ENCODE assay signal across 8 cellular contexts in genomic region chr4:16225681-16225995, GRCh38. TPM values are rescaled to one million over a fixed set of nuclear protein-coding genes. Genes with fewer than 3 reads are reported as not detected.
DNase-seq lines count a peak whose midpoint lies in the region; ATAC-seq and TF ChIP-seq lines count a peak whose summit lies in the region.

No MANE protein-coding gene starts in this region.

- peak overlapping the region; percentile 91 for H3K27ac ChIP-seq in C4-2B
- H3K27ac ChIP-seq in ascending aorta = peak overlapping the region; percentile 68 to 98
- peak overlapping the region; percentile 94 for H3K27ac ChIP-seq in lower lobe of right lung
- peak overlapping the region; percentile 96 for H3K27ac ChIP-seq in vagina

- no peak for TF ChIP-seq POLR2A in vagina (IDR thresholded peaks at IDR 0.05)

- peak; percentile 0 for ATAC-seq in HG02870 (IDR thresholded peaks at IDR 0.05; ENCODE audit: unreplicated experiment)
- no peak for ATAC-seq in lower lobe of right lung
- no peak for ATAC-seq in sciatic nerve

- H3K9me3 ChIP-seq in ascending aorta = no peaks in the 10 kb centered on the region
- H3K9me3 ChIP-seq in lower lobe of right lung = no peaks in the 10 kb centered on the region
- H3K9me3 ChIP-seq in vagina = no peaks in the 10 kb centered on the region

- H3K4me1 ChIP-seq in ascending aorta (peaks cover 4 to 39% of the 10 kb centered on the region in 2 donors), lower lobe of right lung (peaks cover 42% of the 10 kb centered on the region), vagina (peaks cover 31% of the 10 kb centered on the region)

- H3K27me3 ChIP-seq in ascending aorta = no peaks in the 10 kb centered on the region
- no peaks in the 10 kb centered on the region for H3K27me3 ChIP-seq in lower lobe of right lung (ENCODE audit: low read depth)
- H3K27me3 ChIP-seq in vagina = no peaks in the 10 kb centered on the region

- H3K36me3 ChIP-seq in ascending aorta (no peaks in the 10 kb centered on the region), lower lobe of right lung (no peaks in the 10 kb centered on the region), vagina (no peaks in the 10 kb centered on the region)

- no peak for DNase-seq in ascending aorta (ENCODE audit: low spot score in 2 of 2)
- no peak for DNase-seq in lower lobe of right lung
- no peak for DNase-seq in vagina (ENCODE audit: extremely low spot score in 2 of 2)
- DNase-seq in NCI-H774 (lab: John Stamatoyannopoulos, UW) = no peak
- DNase-seq in GM20000 (ENCODE audit: low spot score) = no peak
- DNase-seq in sciatic nerve (ENCODE audit: low spot score) = no peak

- intact Hi-C loops in ascending aorta (cut with DNase I) = loop anchor here (5.0 to 10.0 kb wide), 2 partner anchors 307 to 571 kb away; partner anchors contain the start of gene FBXL5
- intact Hi-C loops in lower lobe of right lung (cut with DNase I) = no loop called here
- intact Hi-C loops in vagina (cut with DNase I) = loop anchor here (10.0 kb wide), 1 partner anchor 1221 kb away; the partner anchor contains the start of gene CPEB2
- intact Hi-C loops in sciatic nerve (cut with DNase I) = no loop called here

- H3K4me3 ChIP-seq in ascending aorta = peak overlapping the region; percentile 93 to 96
- H3K4me3 ChIP-seq in lower lobe of right lung = peak overlapping the region; percentile 69
- H3K4me3 ChIP-seq in vagina = peak overlapping the region; percentile 82 to 97

- TF ChIP-seq CTCF in C4-2B (conservative IDR thresholded peaks at IDR 0.05) (no peak), ascending aorta (IDR thresholded peaks at IDR 0.05) (no peak), lower lobe of right lung (IDR thresholded peaks at IDR 0.05) (no peak), vagina (IDR thresholded peaks at IDR 0.05) (no peak), GM20000 (IDR thresholded peaks at IDR 0.05; ENCODE audit: extremely low read depth, missing control alignments) (no peak)

RNA-seq across cellular contexts. Expression of gene TAPT1, which starts 0.6 kb away (rescaled TPM):
- total RNA-seq in ascending aorta (10.7 TPM), lower lobe of right lung (72.8 TPM), vagina (28.5 TPM), sciatic nerve (59.5 TPM)

Comparison
In these comparisons a context has a peak if more than half of its experiments do, and no peak if none do; other contexts are left out.
1. intact Hi-C loops: an anchor here in ascending aorta (5.0 to 10.0 kb wide) and vagina (10.0 kb wide); none called in lower lobe of right lung and sciatic nerve.